1 cellular context compared by ENCODE assay signal in the genomic region with DNA sequence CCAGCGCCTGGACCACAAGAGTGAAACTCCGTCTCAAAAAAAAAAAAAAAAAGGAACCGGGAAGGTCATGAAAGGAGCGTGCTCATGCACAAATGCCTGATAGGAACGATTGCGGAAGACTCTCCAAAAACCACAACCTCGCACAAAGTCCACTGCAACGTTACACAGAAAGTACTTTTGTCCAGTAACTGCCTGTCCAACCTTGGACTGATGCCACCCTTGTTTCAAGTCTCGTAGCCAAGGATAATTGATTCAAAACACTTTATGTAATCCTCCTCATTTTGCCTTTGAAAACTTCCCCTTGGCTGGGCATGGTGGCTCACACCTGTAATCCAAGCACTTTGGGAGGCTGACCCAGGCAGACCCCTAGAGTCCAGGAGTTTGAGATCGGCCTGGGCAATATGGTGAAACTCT.
TF ChIP-seq lines count a peak whose summit lies in the region.

No MANE protein-coding gene starts in this region.

TF ChIP-seq in HepG2, 621 proteins besides CTCF, POLR2A, EP300 and RAD21 (continued from another document and continues in another):
- TF ChIP-seq, protein P1, sequence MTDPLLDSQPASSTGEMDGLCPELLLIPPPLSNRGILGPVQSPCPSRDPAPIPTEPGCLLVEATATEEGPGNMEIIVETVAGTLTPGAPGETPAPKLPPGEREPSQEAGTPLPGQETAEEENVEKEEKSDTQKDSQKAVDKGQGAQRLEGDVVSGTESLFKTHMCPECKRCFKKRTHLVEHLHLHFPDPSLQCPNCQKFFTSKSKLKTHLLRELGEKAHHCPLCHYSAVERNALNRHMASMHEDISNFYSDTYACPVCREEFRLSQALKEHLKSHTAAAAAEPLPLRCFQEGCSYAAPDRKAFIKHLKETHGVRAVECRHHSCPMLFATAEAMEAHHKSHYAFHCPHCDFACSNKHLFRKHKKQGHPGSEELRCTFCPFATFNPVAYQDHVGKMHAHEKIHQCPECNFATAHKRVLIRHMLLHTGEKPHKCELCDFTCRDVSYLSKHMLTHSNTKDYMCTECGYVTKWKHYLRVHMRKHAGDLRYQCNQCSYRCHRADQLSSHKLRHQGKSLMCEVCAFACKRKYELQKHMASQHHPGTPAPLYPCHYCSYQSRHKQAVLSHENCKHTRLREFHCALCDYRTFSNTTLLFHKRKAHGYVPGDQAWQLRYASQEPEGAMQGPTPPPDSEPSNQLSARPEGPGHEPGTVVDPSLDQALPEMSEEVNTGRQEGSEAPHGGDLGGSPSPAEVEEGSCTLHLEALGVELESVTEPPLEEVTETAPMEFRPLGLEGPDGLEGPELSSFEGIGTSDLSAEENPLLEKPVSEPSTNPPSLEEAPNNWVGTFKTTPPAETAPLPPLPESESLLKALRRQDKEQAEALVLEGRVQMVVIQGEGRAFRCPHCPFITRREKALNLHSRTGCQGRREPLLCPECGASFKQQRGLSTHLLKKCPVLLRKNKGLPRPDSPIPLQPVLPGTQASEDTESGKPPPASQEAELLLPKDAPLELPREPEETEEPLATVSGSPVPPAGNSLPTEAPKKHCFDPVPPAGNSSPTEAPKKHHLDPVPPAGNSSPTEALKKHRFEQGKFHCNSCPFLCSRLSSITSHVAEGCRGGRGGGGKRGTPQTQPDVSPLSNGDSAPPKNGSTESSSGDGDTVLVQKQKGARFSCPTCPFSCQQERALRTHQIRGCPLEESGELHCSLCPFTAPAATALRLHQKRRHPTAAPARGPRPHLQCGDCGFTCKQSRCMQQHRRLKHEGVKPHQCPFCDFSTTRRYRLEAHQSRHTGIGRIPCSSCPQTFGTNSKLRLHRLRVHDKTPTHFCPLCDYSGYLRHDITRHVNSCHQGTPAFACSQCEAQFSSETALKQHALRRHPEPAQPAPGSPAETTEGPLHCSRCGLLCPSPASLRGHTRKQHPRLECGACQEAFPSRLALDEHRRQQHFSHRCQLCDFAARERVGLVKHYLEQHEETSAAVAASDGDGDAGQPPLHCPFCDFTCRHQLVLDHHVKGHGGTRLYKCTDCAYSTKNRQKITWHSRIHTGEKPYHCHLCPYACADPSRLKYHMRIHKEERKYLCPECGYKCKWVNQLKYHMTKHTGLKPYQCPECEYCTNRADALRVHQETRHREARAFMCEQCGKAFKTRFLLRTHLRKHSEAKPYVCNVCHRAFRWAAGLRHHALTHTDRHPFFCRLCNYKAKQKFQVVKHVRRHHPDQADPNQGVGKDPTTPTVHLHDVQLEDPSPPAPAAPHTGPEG (CRISPR knock-in tag; IDR thresholded peaks at IDR 0.05), result no peak
- TF ChIP-seq ZNF781 (CRISPR knock-in tag; IDR thresholded peaks at IDR 0.05; ENCODE audit: borderline replicate concordance, not compliant biosample characterization), result no peak
- TF ChIP-seq, protein P2, sequence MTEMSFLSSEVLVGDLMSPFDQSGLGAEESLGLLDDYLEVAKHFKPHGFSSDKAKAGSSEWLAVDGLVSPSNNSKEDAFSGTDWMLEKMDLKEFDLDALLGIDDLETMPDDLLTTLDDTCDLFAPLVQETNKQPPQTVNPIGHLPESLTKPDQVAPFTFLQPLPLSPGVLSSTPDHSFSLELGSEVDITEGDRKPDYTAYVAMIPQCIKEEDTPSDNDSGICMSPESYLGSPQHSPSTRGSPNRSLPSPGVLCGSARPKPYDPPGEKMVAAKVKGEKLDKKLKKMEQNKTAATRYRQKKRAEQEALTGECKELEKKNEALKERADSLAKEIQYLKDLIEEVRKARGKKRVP (CRISPR knock-in tag; IDR thresholded peaks at IDR 0.05), result peak in 1 of 2 experiments; percentile 63; a peak in 2 of 4 replicates
- no peak for TF ChIP-seq ATRX (CRISPR knock-in tag; IDR thresholded peaks at IDR 0.05; ENCODE audit: borderline replicate concordance)
- no peak for TF ChIP-seq SCMH1 (CRISPR knock-in tag; IDR thresholded peaks at IDR 0.05; ENCODE audit: borderline replicate concordance)
- TF ChIP-seq, protein P3, sequence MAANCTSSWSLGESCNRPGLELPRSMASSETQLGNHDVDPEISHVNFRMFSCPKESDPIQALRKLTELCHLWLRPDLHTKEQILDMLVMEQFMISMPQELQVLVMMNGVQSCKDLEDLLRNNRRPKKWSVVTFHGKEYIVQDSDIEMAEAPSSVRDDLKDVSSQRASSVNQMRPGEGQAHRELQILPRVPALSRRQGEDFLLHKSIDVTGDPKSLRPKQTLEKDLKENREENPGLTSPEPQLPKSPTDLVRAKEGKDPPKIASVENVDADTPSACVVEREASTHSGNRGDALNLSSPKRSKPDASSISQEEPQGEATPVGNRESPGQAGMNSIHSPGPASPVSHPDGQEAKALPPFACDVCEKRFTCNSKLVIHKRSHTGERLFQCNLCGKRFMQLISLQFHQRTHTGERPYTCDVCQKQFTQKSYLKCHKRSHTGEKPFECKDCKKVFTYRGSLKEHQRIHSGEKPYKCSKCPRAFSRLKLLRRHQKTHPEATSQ (CRISPR knock-in tag; IDR thresholded peaks at IDR 0.05; ENCODE audit: borderline replicate concordance), result peak; percentile 31; the same call in 1 of the 2 replicates
- TF ChIP-seq PAWR (CRISPR knock-in tag; IDR thresholded peaks at IDR 0.05; ENCODE audit: borderline replicate concordance), result no peak
- TF ChIP-seq MXD4 (CRISPR knock-in tag; IDR thresholded peaks at IDR 0.05), result no peak
- TF ChIP-seq BHLHE40 (IDR thresholded peaks at IDR 0.05; ENCODE audit: low read length), result peak; percentile 29; the same call in 1 of the 2 replicates
- no peak; the same call in 1 of the 2 replicates for TF ChIP-seq SRF (IDR thresholded peaks at IDR 0.05; ENCODE audit: low read depth, low read length)
- TF ChIP-seq ZNF563 (CRISPR knock-in tag; IDR thresholded peaks at IDR 0.05), result 0 out of 2 replicates have a peak, but pooled peaks have one; percentile 29
- peak; percentile 82; the same call in 1 of the 2 replicates for TF ChIP-seq RXRA (CRISPR knock-in tag; IDR thresholded peaks at IDR 0.05)
- TF ChIP-seq ZBTB1 (CRISPR knock-in tag; IDR thresholded peaks at IDR 0.05; ENCODE audit: borderline replicate concordance), result no peak; the same call in 1 of the 2 replicates
- no peak for TF ChIP-seq FIP1L1 (IDR thresholded peaks at IDR 0.05; ENCODE audit: borderline replicate concordance, insufficient read depth, low read depth, low read length)
- no peak for TF ChIP-seq ZNF343 (CRISPR knock-in tag; IDR thresholded peaks at IDR 0.05)
- no peak for TF ChIP-seq RBM22 (optimal IDR thresholded peaks at IDR 0.05; ENCODE audit: low read length)
- TF ChIP-seq PHF21A (CRISPR knock-in tag; IDR thresholded peaks at IDR 0.05), result peak; percentile 91
- TF ChIP-seq, protein P4, sequence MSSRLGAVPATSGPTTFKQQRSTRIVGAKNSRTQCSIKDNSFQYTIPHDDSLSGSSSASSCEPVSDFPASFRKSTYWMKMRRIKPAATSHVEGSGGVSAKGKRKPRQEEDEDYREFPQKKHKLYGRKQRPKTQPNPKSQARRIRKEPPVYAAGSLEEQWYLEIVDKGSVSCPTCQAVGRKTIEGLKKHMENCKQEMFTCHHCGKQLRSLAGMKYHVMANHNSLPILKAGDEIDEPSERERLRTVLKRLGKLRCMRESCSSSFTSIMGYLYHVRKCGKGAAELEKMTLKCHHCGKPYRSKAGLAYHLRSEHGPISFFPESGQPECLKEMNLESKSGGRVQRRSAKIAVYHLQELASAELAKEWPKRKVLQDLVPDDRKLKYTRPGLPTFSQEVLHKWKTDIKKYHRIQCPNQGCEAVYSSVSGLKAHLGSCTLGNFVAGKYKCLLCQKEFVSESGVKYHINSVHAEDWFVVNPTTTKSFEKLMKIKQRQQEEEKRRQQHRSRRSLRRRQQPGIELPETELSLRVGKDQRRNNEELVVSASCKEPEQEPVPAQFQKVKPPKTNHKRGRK (CRISPR knock-in tag; IDR thresholded peaks at IDR 0.05), result no peak
- TF ChIP-seq, protein P5, sequence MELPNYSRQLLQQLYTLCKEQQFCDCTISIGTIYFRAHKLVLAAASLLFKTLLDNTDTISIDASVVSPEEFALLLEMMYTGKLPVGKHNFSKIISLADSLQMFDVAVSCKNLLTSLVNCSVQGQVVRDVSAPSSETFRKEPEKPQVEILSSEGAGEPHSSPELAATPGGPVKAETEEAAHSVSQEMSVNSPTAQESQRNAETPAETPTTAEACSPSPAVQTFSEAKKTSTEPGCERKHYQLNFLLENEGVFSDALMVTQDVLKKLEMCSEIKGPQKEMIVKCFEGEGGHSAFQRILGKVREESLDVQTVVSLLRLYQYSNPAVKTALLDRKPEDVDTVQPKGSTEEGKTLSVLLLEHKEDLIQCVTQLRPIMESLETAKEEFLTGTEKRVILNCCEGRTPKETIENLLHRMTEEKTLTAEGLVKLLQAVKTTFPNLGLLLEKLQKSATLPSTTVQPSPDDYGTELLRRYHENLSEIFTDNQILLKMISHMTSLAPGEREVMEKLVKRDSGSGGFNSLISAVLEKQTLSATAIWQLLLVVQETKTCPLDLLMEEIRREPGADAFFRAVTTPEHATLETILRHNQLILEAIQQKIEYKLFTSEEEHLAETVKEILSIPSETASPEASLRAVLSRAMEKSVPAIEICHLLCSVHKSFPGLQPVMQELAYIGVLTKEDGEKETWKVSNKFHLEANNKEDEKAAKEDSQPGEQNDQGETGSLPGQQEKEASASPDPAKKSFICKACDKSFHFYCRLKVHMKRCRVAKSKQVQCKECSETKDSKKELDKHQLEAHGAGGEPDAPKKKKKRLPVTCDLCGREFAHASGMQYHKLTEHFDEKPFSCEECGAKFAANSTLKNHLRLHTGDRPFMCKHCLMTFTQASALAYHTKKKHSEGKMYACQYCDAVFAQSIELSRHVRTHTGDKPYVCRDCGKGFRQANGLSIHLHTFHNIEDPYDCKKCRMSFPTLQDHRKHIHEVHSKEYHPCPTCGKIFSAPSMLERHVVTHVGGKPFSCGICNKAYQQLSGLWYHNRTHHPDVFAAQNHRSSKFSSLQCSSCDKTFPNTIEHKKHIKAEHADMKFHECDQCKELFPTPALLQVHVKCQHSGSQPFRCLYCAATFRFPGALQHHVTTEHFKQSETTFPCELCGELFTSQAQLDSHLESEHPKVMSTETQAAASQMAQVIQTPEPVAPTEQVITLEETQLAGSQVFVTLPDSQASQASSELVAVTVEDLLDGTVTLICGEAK (IDR thresholded peaks at IDR 0.05), result no peak
- TF ChIP-seq, protein P5 (CRISPR knock-in tag; IDR thresholded peaks at IDR 0.05), result no peak; the same call in 1 of the 2 replicates
- peak; percentile 61; the same call in 1 of the 2 replicates for TF ChIP-seq YEATS4 (CRISPR knock-in tag; IDR thresholded peaks at IDR 0.05; ENCODE audit: borderline replicate concordance)
- TF ChIP-seq TP53 (CRISPR knock-in tag; conservative IDR thresholded peaks at IDR 0.05), result no peak; the same call in 1 of the 2 replicates
- TF ChIP-seq, protein P6, sequence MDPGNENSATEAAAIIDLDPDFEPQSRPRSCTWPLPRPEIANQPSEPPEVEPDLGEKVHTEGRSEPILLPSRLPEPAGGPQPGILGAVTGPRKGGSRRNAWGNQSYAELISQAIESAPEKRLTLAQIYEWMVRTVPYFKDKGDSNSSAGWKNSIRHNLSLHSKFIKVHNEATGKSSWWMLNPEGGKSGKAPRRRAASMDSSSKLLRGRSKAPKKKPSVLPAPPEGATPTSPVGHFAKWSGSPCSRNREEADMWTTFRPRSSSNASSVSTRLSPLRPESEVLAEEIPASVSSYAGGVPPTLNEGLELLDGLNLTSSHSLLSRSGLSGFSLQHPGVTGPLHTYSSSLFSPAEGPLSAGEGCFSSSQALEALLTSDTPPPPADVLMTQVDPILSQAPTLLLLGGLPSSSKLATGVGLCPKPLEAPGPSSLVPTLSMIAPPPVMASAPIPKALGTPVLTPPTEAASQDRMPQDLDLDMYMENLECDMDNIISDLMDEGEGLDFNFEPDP (CRISPR knock-in tag; conservative IDR thresholded peaks at IDR 0.05), result no peak
- TF ChIP-seq, protein P7, sequence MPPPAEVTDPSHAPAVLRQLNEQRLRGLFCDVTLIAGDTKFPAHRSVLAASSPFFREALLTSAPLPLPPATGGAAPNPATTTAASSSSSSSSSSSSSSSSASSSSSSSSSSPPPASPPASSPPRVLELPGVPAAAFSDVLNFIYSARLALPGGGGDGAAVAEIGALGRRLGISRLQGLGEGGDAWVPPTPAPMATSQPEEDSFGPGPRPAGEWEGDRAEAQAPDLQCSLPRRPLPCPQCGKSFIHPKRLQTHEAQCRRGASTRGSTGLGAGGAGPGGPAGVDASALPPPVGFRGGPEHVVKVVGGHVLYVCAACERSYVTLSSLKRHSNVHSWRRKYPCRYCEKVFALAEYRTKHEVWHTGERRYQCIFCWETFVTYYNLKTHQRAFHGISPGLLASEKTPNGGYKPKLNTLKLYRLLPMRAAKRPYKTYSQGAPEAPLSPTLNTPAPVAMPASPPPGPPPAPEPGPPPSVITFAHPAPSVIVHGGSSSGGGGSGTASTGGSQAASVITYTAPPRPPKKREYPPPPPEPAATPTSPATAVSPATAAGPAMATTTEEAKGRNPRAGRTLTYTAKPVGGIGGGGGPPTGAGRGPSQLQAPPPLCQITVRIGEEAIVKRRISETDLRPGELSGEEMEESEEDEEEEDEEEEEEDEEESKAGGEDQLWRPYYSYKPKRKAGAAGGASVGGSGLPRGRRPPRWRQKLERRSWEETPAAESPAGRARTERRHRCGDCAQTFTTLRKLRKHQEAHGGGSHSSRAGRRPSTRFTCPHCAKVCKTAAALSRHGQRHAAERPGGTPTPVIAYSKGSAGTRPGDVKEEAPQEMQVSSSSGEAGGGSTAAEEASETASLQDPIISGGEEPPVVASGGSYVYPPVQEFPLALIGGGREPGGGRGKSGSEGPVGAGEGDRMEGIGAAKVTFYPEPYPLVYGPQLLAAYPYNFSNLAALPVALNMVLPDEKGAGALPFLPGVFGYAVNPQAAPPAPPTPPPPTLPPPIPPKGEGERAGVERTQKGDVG (CRISPR knock-in tag; IDR thresholded peaks at IDR 0.05; ENCODE audit: borderline replicate concordance), result 0 out of 2 replicates have a peak, but pooled peaks have one; percentile 65
- no peak for TF ChIP-seq ZNF282 (IDR thresholded peaks at IDR 0.05; ENCODE audit: partially characterized antibody)
